8 cellular contexts compared by ENCODE assay signal in the genomic region with DNA sequence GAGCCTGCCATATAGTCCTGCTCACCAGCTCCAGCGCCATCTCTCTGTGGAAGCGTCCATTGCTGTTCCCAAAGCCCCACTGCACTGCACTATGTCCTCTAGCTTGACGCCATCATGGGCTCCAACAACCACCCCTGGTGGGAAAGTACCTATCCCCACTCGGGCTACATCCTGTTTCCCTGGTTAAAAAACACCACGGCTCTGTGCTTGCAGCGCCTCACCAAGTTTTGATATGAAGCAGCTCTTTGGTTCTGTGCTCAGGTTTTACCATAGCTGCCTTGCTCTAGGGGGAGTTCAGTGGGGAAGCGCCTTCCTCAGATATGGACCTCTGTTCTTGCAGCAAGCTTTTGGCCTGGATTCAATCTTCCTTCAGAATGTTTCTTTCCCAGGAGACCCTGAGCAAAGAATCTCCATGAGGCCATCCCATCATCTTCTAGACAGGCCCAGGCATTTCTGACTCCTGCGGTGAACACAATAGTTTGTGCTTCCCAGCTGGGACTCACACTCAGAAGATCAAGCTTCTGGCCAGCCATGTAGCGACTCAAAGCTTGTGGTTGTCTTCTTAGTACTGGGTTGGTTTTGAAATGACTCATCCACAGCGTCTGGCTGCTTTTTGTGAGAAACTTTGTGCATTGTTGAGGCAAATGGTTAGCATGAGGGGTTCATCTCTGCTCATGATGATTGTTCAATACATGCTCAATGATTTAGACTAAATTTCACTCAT. TPM values are rescaled to one million over a fixed set of nuclear protein-coding genes. Genes with fewer than 3 reads are reported as not detected.
DNase-seq lines count a peak whose midpoint lies in the region; ATAC-seq and TF ChIP-seq lines count a peak whose summit lies in the region.

No MANE protein-coding gene starts in this region.

- H3K9me3 ChIP-seq in mesenchymal stem cell (ENCODE audit: control insufficient read depth, low read length) = no peaks in the 10 kb centered on the region
- H3K9me3 ChIP-seq in vagina = no peaks in the 10 kb centered on the region

- WGBS in mesenchymal stem cell = 61% methylated on average over 9 of the region's 10 CpGs

- H3K27ac ChIP-seq in mesenchymal stem cell (ENCODE audit: low read length, poor library complexity, severe bottlenecking) = no peak overlapping the region
- H3K27ac ChIP-seq in vagina = no peak overlapping the region

- TF ChIP-seq CTCF in AG10803 (conservative IDR thresholded peaks at IDR 0.05; ENCODE audit: low read length) = no peak
- no peak for TF ChIP-seq CTCF in vagina (IDR thresholded peaks at IDR 0.05)

- no peak for TF ChIP-seq POLR2A in vagina (IDR thresholded peaks at IDR 0.05)

- no peak overlapping the region for H3K14ac ChIP-seq in mesenchymal stem cell (ENCODE audit: low read length in 2 of 2)

- H3K4me1 ChIP-seq in mesenchymal stem cell (ENCODE audit: control insufficient read depth, insufficient read depth, low read depth, low read length) (no peaks in the 10 kb centered on the region), vagina (no peaks in the 10 kb centered on the region)

- no peak overlapping the region for H3K4ac ChIP-seq in mesenchymal stem cell (ENCODE audit: low read depth in 1 of 2, low read length in 2 of 2)

- intact Hi-C loops in vagina (cut with DNase I) = no loop called here

- no peak overlapping the region for H4K91ac ChIP-seq in mesenchymal stem cell (ENCODE audit: low read length)

- no peak overlapping the region for H2AFZ ChIP-seq in mesenchymal stem cell (ENCODE audit: low read depth, low read length)

- H3K27me3 ChIP-seq in mesenchymal stem cell (ENCODE audit: control insufficient read depth in 1 of 2, insufficient read depth in 1 of 2, low read length in 2 of 2) (no peaks in the 10 kb centered on the region), vagina (no peaks in the 10 kb centered on the region)

- H2BK120ac ChIP-seq in mesenchymal stem cell (ENCODE audit: low read depth, low read length) = no peak overlapping the region

- H3K9ac ChIP-seq in mesenchymal stem cell (ENCODE audit: low read length) = no peak overlapping the region

- H4K8ac ChIP-seq in mesenchymal stem cell (ENCODE audit: low read length) = no peak overlapping the region

- H2BK15ac ChIP-seq in mesenchymal stem cell (ENCODE audit: low read depth, poor library complexity, severe bottlenecking) = no peak overlapping the region

- no peak overlapping the region for H3K4me2 ChIP-seq in mesenchymal stem cell (ENCODE audit: low read length, poor library complexity, severe bottlenecking)

- ATAC-seq in GM21367 (IDR thresholded peaks at IDR 0.05; ENCODE audit: unreplicated experiment) = peak; percentile 86
- peak; percentile 85 for ATAC-seq in HG03575 (IDR thresholded peaks at IDR 0.05; ENCODE audit: extremely low read depth, insufficient number of reproducible peaks, low FRiP score, unreplicated experiment)

- no peaks in the 10 kb centered on the region for H3K36me3 ChIP-seq in mesenchymal stem cell (ENCODE audit: control insufficient read depth in 1 of 2, insufficient read depth in 2 of 2, low read depth in 1 of 2, low read length in 2 of 2)
- H3K36me3 ChIP-seq in vagina = no peaks in the 10 kb centered on the region

- no peak overlapping the region for H2BK12ac ChIP-seq in mesenchymal stem cell (ENCODE audit: low read length in 2 of 2)

- no peak overlapping the region for H3K18ac ChIP-seq in mesenchymal stem cell (ENCODE audit: low read depth in 1 of 2, low read length in 2 of 2)

- H2AK5ac ChIP-seq in mesenchymal stem cell (ENCODE audit: low read length, severe bottlenecking) = no peak overlapping the region

- no peak overlapping the region for H3K23ac ChIP-seq in mesenchymal stem cell (ENCODE audit: low read length in 2 of 2)

- no peaks in the 10 kb centered on the region for H3K79me1 ChIP-seq in mesenchymal stem cell (replicated peaks; ENCODE audit: low read length, poor library complexity, severe bottlenecking)

- peak; percentile 72 for DNase-seq in AG10803 (ENCODE audit: low read depth)
- peak; percentile 42 for DNase-seq in activated gamma-delta T cell treated with anti-CD3 and anti-CD28 coated beads, Interleukin-2, amount 50 U/mL, for 16 hours (ENCODE audit: low read depth)
- peak; percentile 66 to 69 for DNase-seq in stimulated activated CD4-positive, alpha-beta T cell treated with anti-CD3 and anti-CD28 coated beads, Interleukin-2, amount 100 ng/mL, for 24 hours
- DNase-seq in mesenchymal stem cell = no peak
- DNase-seq in NCI-H2227 treated with DMSO at 0.1 percent for 48 hours (lab: John Stamatoyannopoulos, UW) = no peak
- DNase-seq in vagina (ENCODE audit: extremely low spot score in 2 of 2) = no peak

- H2BK5ac ChIP-seq in mesenchymal stem cell (ENCODE audit: low read depth, low read length, poor library complexity, severe bottlenecking) = no peak overlapping the region

- H3K4me3 ChIP-seq in AG10803 (ENCODE audit: low read length) (no peak overlapping the region), mesenchymal stem cell (ENCODE audit: insufficient read depth in 1 of 2, low read depth in 1 of 2, low read length in 2 of 2) (no peak overlapping the region), vagina (no peak overlapping the region)

RNA-seq across cellular contexts. Expression of gene DYNLRB2, which starts 39.5 kb away (rescaled TPM):
- polyA plus RNA-seq in mesenchymal stem cell (2013, experiment 1 of 2) = not detected
- polyA plus RNA-seq in mesenchymal stem cell (2013, experiment 2 of 2) = not detected
- total RNA-seq in vagina = not detected

Comparison
In these comparisons a context has a peak if more than half of its experiments do, and no peak if none do; other contexts are left out.
1. DNase-seq: peak in AG10803 (single experiment), activated gamma-delta T cell treated with anti-CD3 and anti-CD28 coated beads, Interleukin-2, amount 50 U/mL, for 16 hours (single experiment) and stimulated activated CD4-positive, alpha-beta T cell treated with anti-CD3 and anti-CD28 coated beads, Interleukin-2, amount 100 ng/mL, for 24 hours (2 of 2); none in mesenchymal stem cell (single experiment), NCI-H2227 treated with DMSO at 0.1 percent for 48 hours (single experiment) and vagina (0 of 2).